Comparison of ENCODE assay signal across 10 cellular contexts in genomic region chr9:68653141-68653595, GRCh38. TPM values are rescaled to one million over a fixed set of nuclear protein-coding genes. Genes with fewer than 3 reads are reported as not detected.
DNase-seq lines count a peak whose midpoint lies in the region; ATAC-seq and TF ChIP-seq lines count a peak whose summit lies in the region.
"Had no signal": no experiment of that assay in that cellular context is flagged by ENCODE, and none has a peak within 500 bp of the region (broad histone marks: within the 10 kb centered on the region; RNA-seq: fewer than 3 reads in every experiment).

No MANE protein-coding gene starts in this region.

- peaks cover 0 to 5% of the 10 kb centered on the region in 2 donors for H3K36me3 Mint-ChIP-seq in activated naive CD4-positive, alpha-beta T cell treated with anti-CD3 and anti-CD28 coated beads, Interleukin-2, amount 50 U/mL, for 72 hours
- H3K36me3 Mint-ChIP-seq in activated naive CD4-positive, alpha-beta T cell treated with anti-CD3 and anti-CD28 coated beads, Interleukin-2, amount 10 ng/mL, durations not matched to agents 7 days and 5 days = no peaks in the 10 kb centered on the region
- no peaks in the 10 kb centered on the region for H3K36me3 Mint-ChIP-seq in GM23338 (ENCODE audit: low read depth)
- H3K36me3 Mint-ChIP-seq in CD8-positive, alpha-beta T cell = no peaks in the 10 kb centered on the region

- peak in 1 of 2 donors; percentile 39 for DNase-seq in activated naive CD4-positive, alpha-beta T cell treated with anti-CD3 and anti-CD28 coated beads, Interleukin-2, amount 50 U/mL, for 72 hours (ENCODE audit: low spot score in 2 of 2)
- DNase-seq in activated naive CD4-positive, alpha-beta T cell treated with anti-CD3 and anti-CD28 coated beads, Interleukin-2, amount 10 ng/mL, durations not matched to agents 7 days and 5 days = no peak
- DNase-seq in GM23338 (ENCODE audit: low spot score) = no peak
- DNase-seq in stimulated activated naive CD8-positive, alpha-beta T cell treated with anti-CD3 and anti-CD28 coated beads, Interleukin-15, Interleukin-2, amounts not matched to agents 100 U/mL and 50 U/mL, for 24 hours = peak; percentile 48
- DNase-seq in kidney glomerular epithelial cell (lab: John Stamatoyannopoulos, UW) = no peak
- DNase-seq in prostate gland (ENCODE audit: low spot score) = no peak
- no peak for DNase-seq in CD8-positive, alpha-beta T cell
- DNase-seq: H7 had no signal

- WGBS in prostate gland = 89% methylated on average over 6 of the region's 6 CpGs

- intact Hi-C loops in prostate gland (cut with DNase I) = no loop called here
- intact Hi-C loops in CD8-positive, alpha-beta T cell (cut with DNase I, micrococcal nuclease) = no loop called here

- peaks cover 4% of the 10 kb centered on the region for H3K27me3 Mint-ChIP-seq in activated naive CD4-positive, alpha-beta T cell treated with anti-CD3 and anti-CD28 coated beads, Interleukin-2, amount 10 ng/mL, durations not matched to agents 7 days and 5 days
- H3K27me3 Mint-ChIP-seq in GM23338 (ENCODE audit: insufficient read depth, low read depth, poor library complexity) = peaks cover 2% of the 10 kb centered on the region
- H3K27me3 Mint-ChIP-seq in CD8-positive, alpha-beta T cell (ENCODE audit: low read depth) = peaks cover 11% of the 10 kb centered on the region

- no peaks in the 10 kb centered on the region for H3F3A ChIP-seq in GM23338 (replicated peaks; ENCODE audit: low read depth)

- H3K27ac ChIP-seq in GM23338 (ENCODE audit: low read depth) (no peak overlapping the region), prostate gland (no peak overlapping the region)
- H3K27ac ChIP-seq in CD8-positive, alpha-beta T cell (ENCODE audit: low read depth, low read length) = no peak overlapping the region
- H3K27ac ChIP-seq: ascending aorta had no signal

- no peak overlapping the region for H3K4me3 Mint-ChIP-seq in activated naive CD4-positive, alpha-beta T cell treated with anti-CD3 and anti-CD28 coated beads, Interleukin-2, amount 10 ng/mL, durations not matched to agents 7 days and 5 days
- no peak overlapping the region for H3K4me3 Mint-ChIP-seq in GM23338
- H3K4me3 Mint-ChIP-seq in CD8-positive, alpha-beta T cell = no peak overlapping the region

- peak overlapping the region; percentile 56; the same call in 1 of the 2 replicates for H2AFZ ChIP-seq in GM23338

- H3K79me2 ChIP-seq in GM23338 (replicated peaks; ENCODE audit: insufficient read depth) = no peaks in the 10 kb centered on the region

- no peaks in the 10 kb centered on the region for H3K4me1 Mint-ChIP-seq in activated naive CD4-positive, alpha-beta T cell treated with anti-CD3 and anti-CD28 coated beads, Interleukin-2, amount 10 ng/mL, durations not matched to agents 7 days and 5 days
- H3K4me1 Mint-ChIP-seq in GM23338 = no peaks in the 10 kb centered on the region
- no peaks in the 10 kb centered on the region for H3K4me1 Mint-ChIP-seq in CD8-positive, alpha-beta T cell (ENCODE audit: low read depth)

- TF ChIP-seq CTCF in GM23338 (conservative IDR thresholded peaks at IDR 0.05; ENCODE audit: low read depth in 2 of 2) (no peak), prostate gland (IDR thresholded peaks at IDR 0.05) (no peak)
- no peak for TF ChIP-seq CTCF in CD8-positive, alpha-beta T cell (IDR thresholded peaks at IDR 0.05)

- H3K27me3 ChIP-seq in GM23338 (ENCODE audit: insufficient read depth) = no peaks in the 10 kb centered on the region
- peaks cover 2% of the 10 kb centered on the region for H3K27me3 ChIP-seq in prostate gland (replicated peaks; ENCODE audit: insufficient read depth)
- no peaks in the 10 kb centered on the region for H3K27me3 ChIP-seq in CD8-positive, alpha-beta T cell (ENCODE audit: insufficient read depth, low read length)
- H3K27me3 ChIP-seq: ascending aorta had no signal

- H3K9me3 Mint-ChIP-seq in activated naive CD4-positive, alpha-beta T cell treated with anti-CD3 and anti-CD28 coated beads, Interleukin-2, amount 50 U/mL, for 72 hours = peaks cover 0 to 9% of the 10 kb centered on the region in 2 donors
- H3K9me3 Mint-ChIP-seq in activated naive CD4-positive, alpha-beta T cell treated with anti-CD3 and anti-CD28 coated beads, Interleukin-2, amount 10 ng/mL, durations not matched to agents 7 days and 5 days = no peaks in the 10 kb centered on the region
- no peaks in the 10 kb centered on the region for H3K9me3 Mint-ChIP-seq in GM23338
- no peaks in the 10 kb centered on the region for H3K9me3 Mint-ChIP-seq in CD8-positive, alpha-beta T cell

- no peak overlapping the region for H3K4me2 ChIP-seq in GM23338

- CTCF ChIA-PET in activated naive CD4-positive, alpha-beta T cell treated with anti-CD3 and anti-CD28 coated beads, Interleukin-2, amount 10 ng/mL, durations not matched to agents 7 days and 5 days (lab: Charles Lee) = no interaction called here
- CTCF ChIA-PET in CD8-positive, alpha-beta T cell (lab: Charles Lee) = no interaction called here

- H3K9me3 ChIP-seq in prostate gland = no peaks in the 10 kb centered on the region
- no peaks in the 10 kb centered on the region for H3K9me3 ChIP-seq in CD8-positive, alpha-beta T cell (ENCODE audit: low read length)
- H3K9me3 ChIP-seq: ascending aorta had no signal

- H4K20me1 ChIP-seq in GM23338 (replicated peaks; ENCODE audit: insufficient read depth) = no peaks in the 10 kb centered on the region

- H3K9me2 ChIP-seq in GM23338 (ENCODE audit: insufficient read depth) = no peaks in the 10 kb centered on the region

- H3K4me3 ChIP-seq in GM23338 (no peak overlapping the region), prostate gland (no peak overlapping the region)
- no peak overlapping the region for H3K4me3 ChIP-seq in CD8-positive, alpha-beta T cell (ENCODE audit: low read depth, low read length)
- H3K4me3 ChIP-seq: ascending aorta had no signal

- H3K36me3 ChIP-seq in GM23338 (ENCODE audit: insufficient read depth) (no peaks in the 10 kb centered on the region), prostate gland (no peaks in the 10 kb centered on the region)
- H3K36me3 ChIP-seq in CD8-positive, alpha-beta T cell (ENCODE audit: insufficient read depth, low read length) = no peaks in the 10 kb centered on the region
- H3K36me3 ChIP-seq: ascending aorta had no signal

- peak; percentile 82 to 91 for ATAC-seq in activated naive CD4-positive, alpha-beta T cell treated with anti-CD3 and anti-CD28 coated beads, Interleukin-2, amount 50 U/mL, for 72 hours
- no peak for ATAC-seq in GM23338
- ATAC-seq in HG03521 (IDR thresholded peaks at IDR 0.05; ENCODE audit: unreplicated experiment) = peak; percentile 79
- ATAC-seq in stimulated activated naive CD8-positive, alpha-beta T cell treated with anti-CD3 and anti-CD28 coated beads, Interleukin-15, Interleukin-2, amounts not matched to agents 100 U/mL and 50 U/mL, for 24 hours = peak; percentile 91
- ATAC-seq in CD8-positive, alpha-beta T cell = no peak

- H3K4me1 ChIP-seq in GM23338 (ENCODE audit: insufficient read depth) = no peaks in the 10 kb centered on the region
- H3K4me1 ChIP-seq in prostate gland (replicated peaks) = no peaks in the 10 kb centered on the region
- H3K4me1 ChIP-seq in CD8-positive, alpha-beta T cell (ENCODE audit: insufficient read depth, low read length) = no peaks in the 10 kb centered on the region
- H3K4me1 ChIP-seq: ascending aorta had no signal

- POLR2A ChIA-PET in CD8-positive, alpha-beta T cell (lab: Charles Lee) = no interaction called here

- no peak for TF ChIP-seq POLR2A in prostate gland (IDR thresholded peaks at IDR 0.05)

- peak overlapping the region; percentile 73 to 95 for H3K27ac Mint-ChIP-seq in activated naive CD4-positive, alpha-beta T cell treated with anti-CD3 and anti-CD28 coated beads, Interleukin-2, amount 50 U/mL, for 72 hours
- no peak overlapping the region for H3K27ac Mint-ChIP-seq in activated naive CD4-positive, alpha-beta T cell treated with anti-CD3 and anti-CD28 coated beads, Interleukin-2, amount 10 ng/mL, durations not matched to agents 7 days and 5 days
- H3K27ac Mint-ChIP-seq in GM23338 = no peak overlapping the region
- no peak overlapping the region for H3K27ac Mint-ChIP-seq in CD8-positive, alpha-beta T cell

TF ChIP-seq in GM23338, 12 proteins besides CTCF, POLR2A, EP300 and RAD21:
- TF ChIP-seq ZNF331 (CRISPR knock-in tag; IDR thresholded peaks at IDR 0.05; ENCODE audit: low read depth) = no peak
- TF ChIP-seq STAT1 (IDR thresholded peaks at IDR 0.05; ENCODE audit: unreplicated experiment) = no peak
- TF ChIP-seq ZNF114 (CRISPR knock-in tag; IDR thresholded peaks at IDR 0.05) = no peak
- no peak for TF ChIP-seq EZH2phosphoT487 (IDR thresholded peaks at IDR 0.05; ENCODE audit: unreplicated experiment)
- TF ChIP-seq CREB1 (CRISPR knock-in tag; IDR thresholded peaks at IDR 0.05; ENCODE audit: low read depth) = no peak
- TF ChIP-seq ETS1 (IDR thresholded peaks at IDR 0.05) = no peak
- TF ChIP-seq NANOG (IDR thresholded peaks at IDR 0.05; ENCODE audit: borderline replicate concordance) = no peak
TF ChIP-seq in GM23338: peak in this region for 0.

RNA-seq across cellular contexts. Expression of gene PIP5K1B, which starts 51.9 kb away (rescaled TPM):
- 1 to 10 TPM in 1 of 2 donors, under 1 TPM in 1; 0.55 to 2.1 TPM for total RNA-seq in activated naive CD4-positive, alpha-beta T cell treated with anti-CD3 and anti-CD28 coated beads, Interleukin-2, amount 50 U/mL, for 72 hours
- 2.8 and 3.2 TPM in 2 replicates for total RNA-seq in GM23338 (2014; rRNA removed; shearing (Covaris generic))
- 1.3 and 2.1 TPM in 2 replicates for polyA plus RNA-seq in GM23338 (2016; fragmentation: Nextera tagmentation; extraction: Ambion mirVana)
- total RNA-seq in prostate gland = 10 to 100 TPM in 1 of 2 donors, 1 to 10 TPM in 1; 1.6 to 38.3 TPM
- total RNA-seq in CD8-positive, alpha-beta T cell = under 1 TPM; 0.19 to 0.43 TPM

Comparison
In these comparisons a context has a peak if more than half of its experiments do, and no peak if none do; other contexts are left out.
1. H3K27ac Mint-ChIP-seq: peak in activated naive CD4-positive, alpha-beta T cell treated with anti-CD3 and anti-CD28 coated beads, Interleukin-2, amount 50 U/mL, for 72 hours (2 of 2); none in activated naive CD4-positive, alpha-beta T cell treated with anti-CD3 and anti-CD28 coated beads, Interleukin-2, amount 10 ng/mL, durations not matched to agents 7 days and 5 days (single experiment), GM23338 (single experiment) and CD8-positive, alpha-beta T cell (single experiment).
2. ATAC-seq: peak in activated naive CD4-positive, alpha-beta T cell treated with anti-CD3 and anti-CD28 coated beads, Interleukin-2, amount 50 U/mL, for 72 hours (2 of 2), HG03521 (single experiment) and stimulated activated naive CD8-positive, alpha-beta T cell treated with anti-CD3 and anti-CD28 coated beads, Interleukin-15, Interleukin-2, amounts not matched to agents 100 U/mL and 50 U/mL, for 24 hours (single experiment); none in GM23338 (single experiment) and CD8-positive, alpha-beta T cell (single experiment).